In the genomic region with DNA sequence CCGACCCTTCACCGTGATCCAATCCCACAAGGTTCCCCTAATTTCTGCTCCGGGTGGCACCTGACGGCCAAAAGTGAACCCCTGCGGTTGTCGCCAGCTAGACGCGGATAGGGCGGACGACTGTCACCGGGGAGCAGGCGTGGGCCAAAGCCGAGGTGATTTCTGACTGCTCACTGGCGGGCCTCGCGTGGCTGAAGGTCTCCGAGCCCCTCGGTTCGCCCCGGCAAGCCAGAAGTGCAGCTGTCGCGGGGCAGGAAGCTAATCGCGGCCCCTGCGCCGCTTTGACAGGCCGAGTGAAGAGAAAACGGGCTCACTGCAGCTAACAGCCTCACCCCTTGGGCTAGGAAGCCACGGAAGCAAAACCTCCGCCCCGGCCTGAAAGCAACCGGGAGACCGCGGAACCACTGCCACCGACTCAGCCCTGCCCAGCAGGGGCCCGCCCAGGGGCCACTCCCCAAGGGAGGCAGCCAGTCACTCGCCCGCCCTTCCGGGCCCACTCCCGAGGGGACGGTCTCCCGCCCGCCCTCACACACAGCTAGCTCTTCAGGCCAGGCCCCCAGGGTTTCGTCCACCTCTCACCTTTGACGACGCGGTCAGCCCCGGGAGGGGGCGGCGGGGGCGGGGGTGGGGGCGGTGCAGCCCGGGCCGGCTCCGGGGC, we compare ENCODE assay signal across 8 cellular contexts. TPM values are rescaled to one million over a fixed set of nuclear protein-coding genes. Genes with fewer than 3 reads are reported as not detected.
A peak's percentile ranks its signal among the peaks of the same experiment; 100 is the strongest.
DNase-seq lines count a peak whose midpoint lies in the region; ATAC-seq and TF ChIP-seq lines count a peak whose summit lies in the region.

No MANE protein-coding gene starts in this region.

- no peaks in the 10 kb centered on the region for H3K27me3 ChIP-seq in A673 (replicated peaks; ENCODE audit: insufficient read depth, low read depth, low read length, poor library complexity)

- CTCF ChIA-PET in A673 (lab: Charles Lee) = no interaction called here

- no peak for TF ChIP-seq CTCF in A673 (conservative IDR thresholded peaks at IDR 0.05; ENCODE audit: low read depth, low read length)

- no TSS peak for BruUV-seq in A673 (replicated peaks; lab: Mats Ljungman, UMichigan)

- no peaks in the 10 kb centered on the region for H3K9me3 ChIP-seq in A673 (ENCODE audit: low read depth, low read length, poor library complexity, severe bottlenecking)

- peaks cover 16% of the 10 kb centered on the region for H3K4me1 ChIP-seq in A673 (ENCODE audit: insufficient read depth, low read length, poor library complexity, severe bottlenecking)

- peak; percentile 90 for ATAC-seq in GM18520 (IDR thresholded peaks at IDR 0.05; ENCODE audit: unreplicated experiment)
- ATAC-seq in HG03045 (IDR thresholded peaks at IDR 0.05; ENCODE audit: unreplicated experiment) = peak; percentile 96

- H3K27ac ChIP-seq in A673 (ENCODE audit: low read depth, low read length, poor library complexity, severe bottlenecking) = peak overlapping the region; percentile 90

- intact Hi-C loops in A673 (cut with micrococcal nuclease; ENCODE audit: unreplicated experiment) = no loop called here

- POLR2A ChIA-PET in A673 (lab: Charles Lee; ENCODE audit: low non-redundant PET) = interaction anchor here (0.6 kb wide), 2 partner anchors 36 to 148 kb away, joined by 4 to 10 read pairs; no protein-coding TSS in a partner anchor

- H3K4me3 ChIP-seq in A673 (ENCODE audit: low read depth, low read length, poor library complexity, severe bottlenecking) = peak overlapping the region; percentile 96

- no peaks in the 10 kb centered on the region for H3K36me3 ChIP-seq in A673 (ENCODE audit: insufficient read depth, low read length, poor library complexity, severe bottlenecking)

- DNase-seq in A673 (ENCODE audit: low spot score) (peak; percentile 67), NCI-H2196 treated with DMSO at 0.1 percent for 48 hours (lab: John Stamatoyannopoulos, UW; ENCODE audit: unreplicated experiment) (peak; percentile 60), kidney glomerular epithelial cell (lab: John Stamatoyannopoulos, UW) (peak; percentile 89)
- DNase-seq in activated CD4-positive, CD25-positive, alpha-beta regulatory T cell treated with anti-CD3 and anti-CD28 coated beads, Interleukin-2, amount 50 U/mL, for 16 hours (ENCODE audit: low read depth, low spot score) = peak; percentile 74
- DNase-seq in central memory CD4-positive, alpha-beta T cell = peak; percentile 92
- DNase-seq in stimulated activated CD4-positive, alpha-beta T cell treated with anti-CD3 and anti-CD28 coated beads, Interleukin-1b, Interleukin-23, amount 100 ng/mL, for 1 hour (ENCODE audit: low read depth in 2 of 2) = peak; percentile 64 to 80

RNA-seq across cellular contexts. Expression of gene PPP3CB, which starts 0.5 kb away (rescaled TPM):
- 57.8 and 60.2 TPM in 2 replicates for total RNA-seq in A673 (2021)

Comparison
In these comparisons a context has a peak if more than half of its experiments do, and no peak if none do; other contexts are left out.
1. Peak in every context shown above with its lines: DNase-seq, ATAC-seq, H3K4me3 ChIP-seq and H3K27ac ChIP-seq.